Comparison of ENCODE assay signal across 8 cellular contexts in genomic region chr1:60765204-60765603, GRCh38.
DNase-seq lines count a peak whose midpoint lies in the region; ATAC-seq, FAIRE-seq and TF ChIP-seq lines count a peak whose summit lies in the region.

No MANE protein-coding gene starts in this region.

- peaks cover 0 to 2% of the 10 kb centered on the region in 2 donors for H3K9me3 Mint-ChIP-seq in stimulated activated naive B cell treated with anti-CD40 and anti-IgM and Interleukin-4, amounts not matched to agents 10 μg/mL and 1 μg/mL and 100 μg/mL, for 72 hours
- peaks cover 4% of the 10 kb centered on the region for H3K9me3 Mint-ChIP-seq in activated naive CD8-positive, alpha-beta T cell treated with anti-CD3 and anti-CD28 coated beads, Interleukin-2, amount 50 U/mL, for 24 hours
- peaks cover 4% of the 10 kb centered on the region for H3K9me3 Mint-ChIP-seq in natural killer cell treated with Interleukin-12 subunit alpha and Interleukin-12 subunit beta and Interleukin-15 and Interleukin-18, amount 100 ng/mL, for 72 hours

- no peak overlapping the region for H2AFZ ChIP-seq in KMS-11 (ENCODE audit: low read depth)

- ATAC-seq in stimulated activated naive B cell treated with anti-CD40 and anti-IgM and Interleukin-4, amounts not matched to agents 10 μg/mL and 1 μg/mL and 100 μg/mL, for 72 hours (replicated peaks), result peak; percentile 41 to 45
- ATAC-seq in activated naive CD8-positive, alpha-beta T cell treated with anti-CD3 and anti-CD28 coated beads, Interleukin-2, amount 50 U/mL, for 24 hours, result no peak
- ATAC-seq in natural killer cell treated with Interleukin-12 subunit alpha and Interleukin-12 subunit beta and Interleukin-15 and Interleukin-18, amount 100 ng/mL, for 72 hours, result no peak

- no peak overlapping the region for H3K27ac ChIP-seq in KMS-11

- no peak for FAIRE-seq in GM19239 (lab: Jason Lieb, UNC)

- no peak overlapping the region for H3K4me3 ChIP-seq in KMS-11 (IDR thresholded peaks at IDR 0.05; ENCODE audit: insufficient read depth, low read depth, low read length)
- no peak overlapping the region for H3K4me3 ChIP-seq in foreskin fibroblast (ENCODE audit: low read depth in 1 of 2, low read length in 2 of 2)

- no peak overlapping the region for H3K9ac ChIP-seq in KMS-11

- TF ChIP-seq CTCF in KMS-11 (conservative IDR thresholded peaks at IDR 0.05; ENCODE audit: low read depth, low read length) (peak; percentile 31; the same call in 1 of the 2 replicates), foreskin fibroblast (IDR thresholded peaks at IDR 0.05; ENCODE audit: low read depth, low read length) (peak; percentile 47)

- no peak overlapping the region for H3K4me2 ChIP-seq in KMS-11

- no peak overlapping the region for H3K4me3 Mint-ChIP-seq in stimulated activated naive B cell treated with anti-CD40 and anti-IgM and Interleukin-4, amounts not matched to agents 10 μg/mL and 1 μg/mL and 100 μg/mL, for 72 hours
- no peak overlapping the region for H3K4me3 Mint-ChIP-seq in activated naive CD8-positive, alpha-beta T cell treated with anti-CD3 and anti-CD28 coated beads, Interleukin-2, amount 50 U/mL, for 24 hours
- H3K4me3 Mint-ChIP-seq in natural killer cell treated with Interleukin-12 subunit alpha and Interleukin-12 subunit beta and Interleukin-15 and Interleukin-18, amount 100 ng/mL, for 72 hours, result no peak overlapping the region

- H3K79me2 ChIP-seq in KMS-11 (ENCODE audit: insufficient read depth, low read depth), result no peaks in the 10 kb centered on the region

- no peaks in the 10 kb centered on the region for H3K4me1 ChIP-seq in KMS-11 (ENCODE audit: low read depth, poor library complexity, severe bottlenecking)

- H3K27me3 Mint-ChIP-seq in stimulated activated naive B cell treated with anti-CD40 and anti-IgM and Interleukin-4, amounts not matched to agents 10 μg/mL and 1 μg/mL and 100 μg/mL, for 72 hours, result peaks cover 0 to 4% of the 10 kb centered on the region in 2 donors
- peaks cover 4% of the 10 kb centered on the region for H3K27me3 Mint-ChIP-seq in activated naive CD8-positive, alpha-beta T cell treated with anti-CD3 and anti-CD28 coated beads, Interleukin-2, amount 50 U/mL, for 24 hours
- peaks cover 5 to 7% of the 10 kb centered on the region in 2 donors for H3K27me3 Mint-ChIP-seq in natural killer cell treated with Interleukin-12 subunit alpha and Interleukin-12 subunit beta and Interleukin-15 and Interleukin-18, amount 100 ng/mL, for 72 hours

- no peaks in the 10 kb centered on the region for H4K20me1 ChIP-seq in KMS-11 (ENCODE audit: insufficient read depth)

- H3K36me3 Mint-ChIP-seq in stimulated activated naive B cell treated with anti-CD40 and anti-IgM and Interleukin-4, amounts not matched to agents 10 μg/mL and 1 μg/mL and 100 μg/mL, for 72 hours, result no peaks in the 10 kb centered on the region
- no peaks in the 10 kb centered on the region for H3K36me3 Mint-ChIP-seq in activated naive CD8-positive, alpha-beta T cell treated with anti-CD3 and anti-CD28 coated beads, Interleukin-2, amount 50 U/mL, for 24 hours (ENCODE audit: low read depth)
- H3K36me3 Mint-ChIP-seq in natural killer cell treated with Interleukin-12 subunit alpha and Interleukin-12 subunit beta and Interleukin-15 and Interleukin-18, amount 100 ng/mL, for 72 hours, result no peaks in the 10 kb centered on the region

- H3K27ac Mint-ChIP-seq in stimulated activated naive B cell treated with anti-CD40 and anti-IgM and Interleukin-4, amounts not matched to agents 10 μg/mL and 1 μg/mL and 100 μg/mL, for 72 hours, result no peak overlapping the region
- no peak overlapping the region for H3K27ac Mint-ChIP-seq in activated naive CD8-positive, alpha-beta T cell treated with anti-CD3 and anti-CD28 coated beads, Interleukin-2, amount 50 U/mL, for 24 hours
- H3K27ac Mint-ChIP-seq in natural killer cell treated with Interleukin-12 subunit alpha and Interleukin-12 subunit beta and Interleukin-15 and Interleukin-18, amount 100 ng/mL, for 72 hours, result no peak overlapping the region

- H3K36me3 ChIP-seq in KMS-11 (ENCODE audit: insufficient read depth), result no peaks in the 10 kb centered on the region

- no peaks in the 10 kb centered on the region for H3K4me1 Mint-ChIP-seq in stimulated activated naive B cell treated with anti-CD40 and anti-IgM and Interleukin-4, amounts not matched to agents 10 μg/mL and 1 μg/mL and 100 μg/mL, for 72 hours
- no peaks in the 10 kb centered on the region for H3K4me1 Mint-ChIP-seq in activated naive CD8-positive, alpha-beta T cell treated with anti-CD3 and anti-CD28 coated beads, Interleukin-2, amount 50 U/mL, for 24 hours
- no peaks in the 10 kb centered on the region for H3K4me1 Mint-ChIP-seq in natural killer cell treated with Interleukin-12 subunit alpha and Interleukin-12 subunit beta and Interleukin-15 and Interleukin-18, amount 100 ng/mL, for 72 hours (ENCODE audit: low read depth in 2 of 2)

- peak; percentile 11 for DNase-seq in GM03348 (ENCODE audit: low spot score)
- DNase-seq in SHP77 (lab: John Stamatoyannopoulos, UW), result peak; percentile 8 to 54
- DNase-seq in foreskin fibroblast, result peak; percentile 25 to 73
- DNase-seq in stimulated activated naive B cell treated with anti-CD40 and anti-IgM and Interleukin-4, amounts not matched to agents 10 μg/mL and 1 μg/mL and 100 μg/mL, for 72 hours, result no peak
- no peak for DNase-seq in GM19239 (ENCODE audit: insufficient read length, low spot score)
- no peak for DNase-seq in activated naive CD8-positive, alpha-beta T cell treated with anti-CD3 and anti-CD28 coated beads, Interleukin-2, amount 50 U/mL, for 24 hours
- DNase-seq in natural killer cell treated with Interleukin-12 subunit alpha and Interleukin-12 subunit beta and Interleukin-15 and Interleukin-18, amount 100 ng/mL, for 72 hours (ENCODE audit: low spot score), result no peak

- no peaks in the 10 kb centered on the region for H3K27me3 ChIP-seq in KMS-11 (ENCODE audit: insufficient read depth, low read depth)

Comparison
In these comparisons a context has a peak if more than half of its experiments do, and no peak if none do; other contexts are left out.
1. DNase-seq: peak in GM03348 (single experiment), SHP77 (2 of 2) and foreskin fibroblast (2 of 2); none in stimulated activated naive B cell treated with anti-CD40 and anti-IgM and Interleukin-4, amounts not matched to agents 10 μg/mL and 1 μg/mL and 100 μg/mL, for 72 hours (single experiment), GM19239 (single experiment), activated naive CD8-positive, alpha-beta T cell treated with anti-CD3 and anti-CD28 coated beads, Interleukin-2, amount 50 U/mL, for 24 hours (single experiment) and natural killer cell treated with Interleukin-12 subunit alpha and Interleukin-12 subunit beta and Interleukin-15 and Interleukin-18, amount 100 ng/mL, for 72 hours (single experiment).
2. ATAC-seq: peak in stimulated activated naive B cell treated with anti-CD40 and anti-IgM and Interleukin-4, amounts not matched to agents 10 μg/mL and 1 μg/mL and 100 μg/mL, for 72 hours (2 of 2); none in activated naive CD8-positive, alpha-beta T cell treated with anti-CD3 and anti-CD28 coated beads, Interleukin-2, amount 50 U/mL, for 24 hours (single experiment) and natural killer cell treated with Interleukin-12 subunit alpha and Interleukin-12 subunit beta and Interleukin-15 and Interleukin-18, amount 100 ng/mL, for 72 hours (0 of 2).